Comparison of ENCODE assay signal across 9 cellular contexts in the genomic region with DNA sequence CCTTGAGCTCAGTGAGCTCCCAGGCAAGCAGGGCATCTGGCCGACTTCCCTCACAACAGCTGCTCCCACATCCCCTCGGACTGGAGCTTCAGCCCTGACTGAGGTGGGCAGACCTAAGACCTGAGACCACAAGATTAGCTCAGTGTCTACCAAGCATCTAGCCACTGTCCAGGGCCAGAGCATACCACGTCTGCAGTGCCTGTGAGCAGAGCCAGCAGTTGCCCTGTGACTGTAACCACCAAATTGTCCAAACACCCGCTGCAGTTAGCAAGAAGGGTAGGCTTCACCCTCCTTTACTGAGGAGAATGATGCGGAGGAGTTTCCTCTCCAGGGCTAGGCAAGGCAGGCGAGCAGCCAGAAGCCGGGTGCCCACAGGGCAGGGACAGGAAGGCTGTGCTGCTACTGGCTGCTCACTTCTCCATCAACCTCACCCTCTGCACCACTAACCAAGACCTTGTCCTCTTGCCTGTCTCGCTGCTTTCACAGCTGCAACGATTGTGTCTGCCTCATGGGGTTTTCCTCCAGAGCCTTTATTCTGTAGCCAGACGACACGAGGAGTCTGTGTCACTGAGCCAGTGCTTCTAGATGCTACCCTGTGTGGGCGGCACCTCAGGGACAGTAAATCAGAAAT. TPM values are rescaled to one million over a fixed set of nuclear protein-coding genes. Genes with fewer than 3 reads are reported as not detected.
A peak's percentile ranks its signal among the peaks of the same experiment; 100 is the strongest.
DNase-seq lines count a peak whose midpoint lies in the region; ATAC-seq, FAIRE-seq and TF ChIP-seq lines count a peak whose summit lies in the region.
"Had no signal": no experiment of that assay in that cellular context is flagged by ENCODE, and none has a peak within 500 bp of the region (broad histone marks: within the 10 kb centered on the region; RNA-seq: fewer than 3 reads in every experiment).

No MANE protein-coding gene starts in this region.

- FAIRE-seq in frontal cortex (lab: Jason Lieb, UNC): no peak

- H3K4me3 Mint-ChIP-seq in stimulated activated naive CD8-positive, alpha-beta T cell treated with anti-CD3 and anti-CD28 coated beads, Interleukin-15, amount 100 ng/mL, for 72 hours: peak overlapping the region in 1 of 2 donors; percentile 54

- no peak overlapping the region for H3K27ac ChIP-seq in right lobe of liver

- no peak overlapping the region for H3K4me3 ChIP-seq in right lobe of liver
- H3K4me3 ChIP-seq: heart left ventricle had no signal

- no peak for DNase-seq in activated CD4-positive, CD25-positive, alpha-beta regulatory T cell (lab: John Stamatoyannopoulos, UW)
- DNase-seq in activated T-cell treated with anti-CD3 and anti-CD28 coated beads for 4 hours (peak; percentile 40), right lobe of liver (no peak), HuH-7.5 (ENCODE audit: low spot score) (no peak), frontal cortex (ENCODE audit: low spot score in 2 of 2) (no peak), midbrain (lab: John Stamatoyannopoulos, UW) (no peak)
- DNase-seq in stimulated activated naive CD8-positive, alpha-beta T cell treated with anti-CD3 and anti-CD28 coated beads, Interleukin-15, amount 100 ng/mL, for 72 hours: peak; percentile 25 to 35
- DNase-seq: heart left ventricle had no signal

- intact Hi-C loops in right lobe of liver (cut with DNase I): loop anchor here in 1 of 2 donors (10.0 kb wide), 1 partner anchor 65 kb away; a partner anchor contains a TSS

- no peaks in the 10 kb centered on the region for H3K9me3 Mint-ChIP-seq in stimulated activated naive CD8-positive, alpha-beta T cell treated with anti-CD3 and anti-CD28 coated beads, Interleukin-15, amount 100 ng/mL, for 72 hours

- no peaks in the 10 kb centered on the region for H3K4me1 ChIP-seq in right lobe of liver

- 60% methylated on average over 1 of the region's 12 CpGs for WGBS in right lobe of liver (ENCODE audit: insufficient coverage, low coverage, low lambda C conversion rate, missing lambda C conversion rate)

- peaks cover 7% of the 10 kb centered on the region for H3K27me3 Mint-ChIP-seq in stimulated activated naive CD8-positive, alpha-beta T cell treated with anti-CD3 and anti-CD28 coated beads, Interleukin-15, amount 100 ng/mL, for 72 hours

- TF ChIP-seq CTCF in right lobe of liver (IDR thresholded peaks at IDR 0.05): no peak

- ATAC-seq in activated CD4-positive, CD25-positive, alpha-beta regulatory T cell treated with anti-CD3 and anti-CD28 coated beads, Interleukin-2, amount 50 U/mL, for 24 hours: peak; percentile 71 to 73
- ATAC-seq in right lobe of liver: peak in 3 of 4 donors; percentile 5 to 11 (median 5)
- peak; percentile 85 for ATAC-seq in stimulated activated naive CD8-positive, alpha-beta T cell treated with anti-CD3 and anti-CD28 coated beads, Interleukin-15, amount 100 ng/mL, for 72 hours

- no peak for TF ChIP-seq POLR2A in right lobe of liver (IDR thresholded peaks at IDR 0.05)

- H3K36me3 ChIP-seq in right lobe of liver: peaks cover 24 to 66% (median 42%) of the 10 kb centered on the region in 4 donors

- no peaks in the 10 kb centered on the region for H3K27me3 ChIP-seq in right lobe of liver
- H3K27me3 ChIP-seq: heart left ventricle had no signal

- H3K9me3 ChIP-seq in right lobe of liver: no peaks in the 10 kb centered on the region
- H3K9me3 ChIP-seq: heart left ventricle had no signal

- H3K4me1 Mint-ChIP-seq in stimulated activated naive CD8-positive, alpha-beta T cell treated with anti-CD3 and anti-CD28 coated beads, Interleukin-15, amount 100 ng/mL, for 72 hours: peaks cover 45% of the 10 kb centered on the region

- peak overlapping the region; percentile 4 to 72 for H3K27ac Mint-ChIP-seq in stimulated activated naive CD8-positive, alpha-beta T cell treated with anti-CD3 and anti-CD28 coated beads, Interleukin-15, amount 100 ng/mL, for 72 hours

RNA-seq across cellular contexts. Expression of a gene that starts 53.9 kb away (rescaled TPM):
- total RNA-seq in right lobe of liver (10 to 100 TPM; 14.6 to 22.8 (median 18.0) TPM), frontal cortex (44.0 TPM)

Comparison
In these comparisons a context has a peak if more than half of its experiments do, and no peak if none do; other contexts are left out.
1. ATAC-seq: peak in every context shown above with its lines; median percentile 85 in stimulated activated naive CD8-positive, alpha-beta T cell treated with anti-CD3 and anti-CD28 coated beads, Interleukin-15, amount 100 ng/mL, for 72 hours; 72 in activated CD4-positive, CD25-positive, alpha-beta regulatory T cell treated with anti-CD3 and anti-CD28 coated beads, Interleukin-2, amount 50 U/mL, for 24 hours; 5 in right lobe of liver.
2. DNase-seq: peak in activated T-cell treated with anti-CD3 and anti-CD28 coated beads for 4 hours (single experiment) and stimulated activated naive CD8-positive, alpha-beta T cell treated with anti-CD3 and anti-CD28 coated beads, Interleukin-15, amount 100 ng/mL, for 72 hours (2 of 2); none in activated CD4-positive, CD25-positive, alpha-beta regulatory T cell (0 of 4), right lobe of liver (0 of 3), HuH-7.5 (single experiment), frontal cortex (0 of 2) and midbrain (single experiment).